ENCODE assay signal across 24 cellular contexts in genomic region chr11:17506942-17507341, GRCh38. TPM values are rescaled to one million over a fixed set of nuclear protein-coding genes. Genes with fewer than 3 reads are reported as not detected.
DNase-seq lines count a peak whose midpoint lies in the region; ATAC-seq and TF ChIP-seq lines count a peak whose summit lies in the region.
"Had no signal": no experiment of that assay in that cellular context is flagged by ENCODE, and none has a peak within 500 bp of the region (broad histone marks: within the 10 kb centered on the region; RNA-seq: fewer than 3 reads in every experiment).

No MANE protein-coding gene starts in this region.

- POLR2A ChIA-PET in SK-N-SH (lab: Yijun Ruan, JAX): no interaction called here

- no peak overlapping the region for H3K4me2 ChIP-seq in SK-N-SH

- H3K27me3 ChIP-seq in SK-N-SH (ENCODE audit: insufficient read depth): no peaks in the 10 kb centered on the region
- H3K27me3 ChIP-seq: BLaER1 treated with 17β-estradiol and CSF1 and Interleukin-3, amounts not matched to agents 10 nM and 100 nM; brain microvascular endothelial cell; dorsolateral prefrontal cortex; left lung; Peyer's patch had no signal

- H3K4me3 ChIP-seq in SK-N-SH (ENCODE audit: low read depth in 2 of 2, low read length in 1 of 2): no peak overlapping the region
- H3K4me3 ChIP-seq: BLaER1 treated with 17β-estradiol and CSF1 and Interleukin-3, amounts not matched to agents 10 nM and 100 nM; dorsolateral prefrontal cortex; left lung; Peyer's patch; psoas muscle had no signal

- no peak for TF ChIP-seq CTCF in SK-N-SH (IDR thresholded peaks at IDR 0.05)

- WGBS in SK-N-SH (ENCODE audit: low lambda C conversion rate): 48% methylated on average over 2 of the region's 3 CpGs

- H3K4me1 ChIP-seq in SK-N-SH (ENCODE audit: control insufficient read depth in 1 of 2, insufficient read depth in 2 of 2, low read depth in 1 of 2, low read length in 1 of 2): peaks cover 0 to 15% of the 10 kb centered on the region in 2 experiments; a peak in 2 of 4 replicates
- H3K4me1 ChIP-seq: left lung, Peyer's patch, psoas muscle had no signal

- ATAC-seq in GM18511 (IDR thresholded peaks at IDR 0.05; ENCODE audit: unreplicated experiment) (peak; percentile 78), GM21526 (IDR thresholded peaks at IDR 0.05; ENCODE audit: low FRiP score, unreplicated experiment) (peak; percentile 48), HG03378 (IDR thresholded peaks at IDR 0.05; ENCODE audit: unreplicated experiment) (peak; percentile 64)
- ATAC-seq: left lung, psoas muscle had no signal

- CTCF ChIA-PET in SK-N-SH (lab: Yijun Ruan, JAX): interaction anchor here (1.1 to 45.6 kb wide), 5 partner anchors 17 to 153 kb away, joined by 5 to 1101 read pairs (median 21); partner anchors contain the start of gene KCNJ11

- no peaks in the 10 kb centered on the region for H3K9me2 ChIP-seq in SK-N-SH

- H3F3A ChIP-seq in SK-N-SH (replicated peaks; ENCODE audit: insufficient read depth): no peaks in the 10 kb centered on the region

- no peaks in the 10 kb centered on the region for H3K9me3 ChIP-seq in SK-N-SH
- H3K9me3 ChIP-seq: BLaER1 treated with 17β-estradiol and CSF1 and Interleukin-3, amounts not matched to agents 10 nM and 100 nM; left lung; Peyer's patch; psoas muscle had no signal

- no peak overlapping the region for H2AFZ ChIP-seq in SK-N-SH (ENCODE audit: low read depth)

- no peak for TF ChIP-seq RAD21 in SK-N-SH (IDR thresholded peaks at IDR 0.05; ENCODE audit: low read length)

- no peaks in the 10 kb centered on the region for H3K36me3 ChIP-seq in SK-N-SH (replicated peaks in 1 of 2; ENCODE audit: control insufficient read depth in 1 of 2, insufficient read depth in 2 of 2, low read length in 1 of 2)
- H3K36me3 ChIP-seq: BLaER1 treated with 17β-estradiol and CSF1 and Interleukin-3, amounts not matched to agents 10 nM and 100 nM; brain microvascular endothelial cell; left lung; WERI-Rb-1 had no signal

- DNase-seq in myocyte (ENCODE audit: low read depth): peak; percentile 38
- DNase-seq in T-helper 9 cell: no peak
- no peak for DNase-seq in HK-2 (ENCODE audit: unreplicated experiment)
- no peak for DNase-seq in SK-N-SH
- DNase-seq in NCI-H128 (lab: John Stamatoyannopoulos, UW; ENCODE audit: unreplicated experiment): no peak
- DNase-seq: activated naive CD4-positive, alpha-beta T cell treated with anti-CD3 and anti-CD28 coated beads, Interleukin-2, amount 50 U/mL, for 16 hours; brain microvascular endothelial cell; DMS79 treated with DMSO at 0.1 percent for 48 hours; dorsolateral prefrontal cortex; hippocampal formation; left lung; NCI-H2107; NCI-H69; psoas muscle; stimulated activated CD4-positive, alpha-beta T cell treated with anti-CD3 and anti-CD28 coated beads, Interleukin-15, amount 100 ng/mL, for 24 hours; substantia nigra; SW 1271; WERI-Rb-1 had no signal

- H4K20me1 ChIP-seq in SK-N-SH (ENCODE audit: insufficient read depth): no peaks in the 10 kb centered on the region
- H4K20me1 ChIP-seq: BLaER1 treated with 17β-estradiol and CSF1 and Interleukin-3, amounts not matched to agents 10 nM and 100 nM had no signal

- H3K27ac ChIP-seq in SK-N-SH (ENCODE audit: low read depth in 2 of 2, low read length in 1 of 2): no peak overlapping the region
- H3K27ac ChIP-seq: BLaER1 treated with 17β-estradiol and CSF1 and Interleukin-3, amounts not matched to agents 10 nM and 100 nM; brain microvascular endothelial cell; dorsolateral prefrontal cortex; left lung; Peyer's patch; psoas muscle; WERI-Rb-1 had no signal

- no peaks in the 10 kb centered on the region for H3K79me2 ChIP-seq in SK-N-SH (ENCODE audit: insufficient read depth)

- no peak overlapping the region for H3K9ac ChIP-seq in SK-N-SH
- H3K9ac ChIP-seq: BLaER1 treated with 17β-estradiol and CSF1 and Interleukin-3, amounts not matched to agents 10 nM and 100 nM had no signal

- no peak for TF ChIP-seq EP300 in SK-N-SH (IDR thresholded peaks at IDR 0.05; ENCODE audit: borderline replicate concordance in 1 of 2, low read depth in 1 of 2, low read length in 1 of 2)

TF ChIP-seq in SK-N-SH, 30 proteins besides CTCF, POLR2A, EP300 and RAD21:
- no peak for TF ChIP-seq GATA2 (CRISPR knock-in tag; IDR thresholded peaks at IDR 0.05)
- no peak for TF ChIP-seq RFX5 (IDR thresholded peaks at IDR 0.05; ENCODE audit: low read length)
- TF ChIP-seq SIN3A (IDR thresholded peaks at IDR 0.05; ENCODE audit: borderline replicate concordance, low read depth, low read length): no peak
- no peak for TF ChIP-seq GABPA (IDR thresholded peaks at IDR 0.05; ENCODE audit: low read depth)

RNA-seq across cellular contexts. Expression of gene ABCC8, which starts 30.3 kb away (rescaled TPM):
- not detected in 2 replicates for total RNA-seq in myocyte
- polyA plus RNA-seq in myocyte (2012): not detected
- polyA plus RNA-seq in SK-N-SH (2012; rRNA removed): 0.71 and 1.1 TPM in 2 replicates
- 0.15 and 0.39 TPM in 2 replicates for polyA plus RNA-seq in SK-N-SH (2012; cell fraction: cytosol; rRNA removed)
- 2.8 and 4.0 TPM in 2 replicates for polyA plus RNA-seq in SK-N-SH (2012; cell fraction: nucleus; rRNA removed)
- total RNA-seq: fibroblast of lung had no signal
- polyA plus RNA-seq: fibroblast of lung had no signal

RNA-seq across cellular contexts. Expression of gene USH1C, which starts 37.3 kb away (rescaled TPM):
- not detected in 2 replicates for total RNA-seq in myocyte
- not detected for polyA plus RNA-seq in myocyte (2012)
- polyA plus RNA-seq in SK-N-SH (2012; rRNA removed): not detected in 2 replicates
- polyA plus RNA-seq in SK-N-SH (2012; cell fraction: cytosol; rRNA removed): 0.01 TPM in 1 of 2 replicates, not detected in the other
- polyA plus RNA-seq in SK-N-SH (2012; cell fraction: nucleus; rRNA removed): 0.13 TPM in 1 of 2 replicates, not detected in the other
- total RNA-seq: fibroblast of lung, psoas muscle had no signal
- polyA plus RNA-seq: fibroblast of lung had no signal

RNA-seq across cellular contexts. Expression of gene OTOG, which starts 40.1 kb away (rescaled TPM):
- 0.08 and 0.10 TPM in 2 replicates for total RNA-seq in myocyte
- 0.06 TPM for polyA plus RNA-seq in myocyte (2012)
- not detected in 2 replicates for polyA plus RNA-seq in SK-N-SH (2012; rRNA removed)
- polyA plus RNA-seq in SK-N-SH (2012; cell fraction: cytosol; rRNA removed): not detected in 2 replicates
- polyA plus RNA-seq in SK-N-SH (2012; cell fraction: nucleus; rRNA removed): not detected in 2 replicates
- total RNA-seq: fibroblast of lung, left lung, psoas muscle had no signal
- polyA plus RNA-seq: fibroblast of lung, psoas muscle had no signal
